In the genomic region with DNA sequence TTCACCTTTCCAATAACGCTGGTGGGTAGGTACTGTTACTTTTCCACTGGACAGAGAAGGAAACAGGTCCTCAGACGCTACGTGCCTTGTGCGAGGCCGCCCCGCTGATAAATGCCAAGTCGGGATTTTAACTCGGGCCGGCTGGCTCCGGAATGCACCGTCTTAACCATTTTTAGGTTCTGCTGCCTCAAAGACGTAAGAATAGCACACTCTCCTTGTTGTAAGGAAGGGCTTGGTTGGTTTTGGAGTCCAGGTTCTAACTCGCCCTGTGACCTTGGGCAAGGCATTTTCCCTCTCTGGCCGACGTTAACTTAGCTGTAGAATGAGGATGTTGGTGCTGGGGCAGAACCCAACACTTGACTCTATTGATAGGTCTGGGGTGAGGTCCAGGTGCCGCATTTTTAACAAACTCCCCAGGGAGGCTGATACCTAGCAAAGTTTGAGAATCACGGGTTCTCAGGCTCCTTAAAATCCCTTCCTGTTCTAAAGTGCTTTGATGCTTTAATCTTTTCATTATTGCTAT, we compare ENCODE assay signal across 7 cellular contexts. TPM values are rescaled to one million over a fixed set of nuclear protein-coding genes. Genes with fewer than 3 reads are reported as not detected.
A peak's percentile ranks its signal among the peaks of the same experiment; 100 is the strongest.
DNase-seq lines count a peak whose midpoint lies in the region; ATAC-seq and TF ChIP-seq lines count a peak whose summit lies in the region.

No MANE protein-coding gene starts in this region.

- H3K27ac ChIP-seq in caudate nucleus (ENCODE audit: low read depth, low read length) (peak overlapping the region; percentile 95), lung (ENCODE audit: low read depth in 1 of 2, low read length in 1 of 2) (peak overlapping the region; percentile 90 to 92), upper lobe of left lung (peak overlapping the region; percentile 64 to 95 (median 89))

- ATAC-seq in lung (ENCODE audit: insufficient read depth, low FRiP score) (no peak), upper lobe of left lung (ENCODE audit: low FRiP score in 2 of 2) (no peak), HG02623 (IDR thresholded peaks at IDR 0.05; ENCODE audit: unreplicated experiment) (no peak)

- peak in 1 of 4 donors; percentile 7 for TF ChIP-seq POLR2A in upper lobe of left lung (IDR thresholded peaks at IDR 0.05)

- CTCF ChIA-PET in GM10248 (lab: Yijun Ruan, JAX): no interaction called here

- 3 to 5% methylated on average over 17 of the region's 17 CpGs for WGBS in lung, 2 donors
- WGBS in upper lobe of left lung, 2 donors: 3 to 4% methylated on average over 6 to 17 of the region's 17 CpGs

- H3K4me1 ChIP-seq in NT2/D1 (ENCODE audit: insufficient read depth, insufficient read length) (no peaks in the 10 kb centered on the region), lung (ENCODE audit: control insufficient read depth in 2 of 2, insufficient read depth in 2 of 2, low read length in 2 of 2) (peaks cover 3 to 13% of the 10 kb centered on the region in 2 donors), upper lobe of left lung (peaks cover 37 to 67% (median 51%) of the 10 kb centered on the region in 4 donors)

- POLR2A ChIA-PET in GM10248 (lab: Yijun Ruan, JAX): interaction anchor here (0.6 kb wide), 1 partner anchor 8 kb away, joined by 4 read pairs; no protein-coding TSS in a partner anchor

- DNase-seq in GM12864 (ENCODE audit: low read depth) (no peak), NT2/D1 (ENCODE audit: low read depth, low spot score) (no peak), caudate nucleus (lab: John Stamatoyannopoulos, UW) (peak in 5 of 61 donors; percentile 17 to 48 (median 20)), lung (ENCODE audit: low spot score) (peak; percentile 42), upper lobe of left lung (peak in 1 of 2 donors; percentile 39), GM10248 (ENCODE audit: extremely low spot score) (no peak)

- TF ChIP-seq EP300 in upper lobe of left lung (IDR thresholded peaks at IDR 0.05): no peak

- TF ChIP-seq CTCF in GM12864 (IDR thresholded peaks at IDR 0.05; ENCODE audit: low read depth, low read length, missing control alignments) (no peak), lung (IDR thresholded peaks at IDR 0.05; ENCODE audit: control extremely low read depth, extremely low read depth) (no peak), upper lobe of left lung (IDR thresholded peaks at IDR 0.05) (no peak), GM10248 (IDR thresholded peaks at IDR 0.05; ENCODE audit: control extremely low read depth, extremely low read depth, low read depth, missing control alignments) (no peak)

- H3K9me3 ChIP-seq in NT2/D1 (ENCODE audit: insufficient read depth, low read length): no peaks in the 10 kb centered on the region
- no peaks in the 10 kb centered on the region for H3K9me3 ChIP-seq in lung (ENCODE audit: control insufficient read depth in 2 of 2, insufficient read depth in 1 of 2, low read length in 1 of 2)
- no peaks in the 10 kb centered on the region for H3K9me3 ChIP-seq in upper lobe of left lung

- H3K36me3 ChIP-seq in NT2/D1 (ENCODE audit: insufficient read depth, insufficient read length, low read length) (peaks cover 7% of the 10 kb centered on the region), lung (ENCODE audit: control insufficient read depth in 2 of 2, insufficient read depth in 2 of 2, low read length in 2 of 2) (no peaks in the 10 kb centered on the region), upper lobe of left lung (peaks cover 0 to 7% (median 0%) of the 10 kb centered on the region in 4 donors)

- peak overlapping the region; percentile 98 for H3K9ac ChIP-seq in NT2/D1 (ENCODE audit: insufficient read length, low read depth)

- H3K4me3 ChIP-seq in GM12864 (ENCODE audit: low read depth, low read length) (peak overlapping the region; percentile 81), NT2/D1 (ENCODE audit: insufficient read length, low read depth) (peak overlapping the region; percentile 78), lung (peak overlapping the region; percentile 95), upper lobe of left lung (peak overlapping the region; percentile 86 to 98 (median 90))

- peaks cover 20% of the 10 kb centered on the region for H3K27me3 ChIP-seq in NT2/D1 (ENCODE audit: insufficient read depth, insufficient read length)
- no peaks in the 10 kb centered on the region for H3K27me3 ChIP-seq in lung (ENCODE audit: control insufficient read depth, insufficient read depth)
- H3K27me3 ChIP-seq in upper lobe of left lung: no peaks in the 10 kb centered on the region

RNA-seq across cellular contexts. Expression of a gene that starts 0.8 kb away (rescaled TPM):
- total RNA-seq in lung (10 to 100 TPM; 68.8 to 83.0 TPM), upper lobe of left lung (100 to 1,000 TPM in 2 of 6 donors, 10 to 100 TPM in 4; 58.9 to 166 (median 74.6) TPM)
- 10 to 100 TPM; 21.6 to 38.8 TPM for polyA plus RNA-seq in lung

RNA-seq across cellular contexts. Expression of a gene that starts 3.9 kb away (rescaled TPM):
- total RNA-seq in lung: 10 to 100 TPM; 55.5 to 75.8 TPM
- polyA plus RNA-seq in lung: 10 to 100 TPM; 13.5 to 24.7 TPM
- 10 to 100 TPM; 45.1 to 89.1 (median 55.3) TPM for total RNA-seq in upper lobe of left lung

RNA-seq across cellular contexts. Expression of a gene that starts 48.3 kb away (rescaled TPM):
- total RNA-seq in lung (10 to 100 TPM; 23.3 to 30.5 TPM), upper lobe of left lung (10 to 100 TPM in 5 of 6 donors, 1 to 10 TPM in 1; 8.4 to 30.5 (median 19.6) TPM)
- 10 to 100 TPM; 15.4 to 24.6 TPM for polyA plus RNA-seq in lung
